In the genomic region with DNA sequence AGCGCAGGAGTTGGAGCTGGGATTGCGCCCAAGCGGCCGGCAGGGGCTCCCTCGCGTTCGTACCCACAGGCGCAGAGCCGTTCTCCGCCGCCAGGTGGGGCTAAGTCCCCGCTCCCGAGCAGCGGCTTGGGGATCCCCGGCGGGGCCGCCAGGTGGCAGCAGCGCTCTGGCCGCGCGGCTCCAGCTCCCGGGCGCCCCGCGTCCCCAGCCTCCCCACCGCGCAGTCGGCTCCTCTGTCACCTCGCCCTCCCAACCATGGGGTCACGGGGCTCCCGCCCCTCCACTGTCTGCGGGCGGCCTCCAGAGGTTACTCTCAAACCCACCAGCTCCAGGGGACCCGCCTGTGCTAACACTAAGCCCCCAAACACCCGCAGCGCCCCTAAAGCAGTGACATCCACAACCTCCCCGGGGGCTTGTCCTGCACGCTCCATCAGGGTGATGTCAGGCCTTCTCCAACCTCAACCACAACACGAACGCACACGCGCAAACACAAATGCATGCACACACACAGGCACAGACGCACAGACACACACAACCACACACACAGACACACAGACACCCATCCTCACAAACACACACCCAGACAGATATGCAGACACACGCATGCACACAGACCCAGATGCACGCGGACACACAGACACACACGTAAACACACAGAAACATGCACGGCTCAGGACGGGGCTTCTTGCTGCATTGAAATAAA, we compare ENCODE assay signal across 1 cellular context.
TF ChIP-seq lines count a peak whose summit lies in the region.

No MANE protein-coding gene starts in this region.

TF ChIP-seq in GM12878, 131 proteins besides CTCF, POLR2A, EP300 and RAD21 (continued from another document):
- TF ChIP-seq, protein P1, sequence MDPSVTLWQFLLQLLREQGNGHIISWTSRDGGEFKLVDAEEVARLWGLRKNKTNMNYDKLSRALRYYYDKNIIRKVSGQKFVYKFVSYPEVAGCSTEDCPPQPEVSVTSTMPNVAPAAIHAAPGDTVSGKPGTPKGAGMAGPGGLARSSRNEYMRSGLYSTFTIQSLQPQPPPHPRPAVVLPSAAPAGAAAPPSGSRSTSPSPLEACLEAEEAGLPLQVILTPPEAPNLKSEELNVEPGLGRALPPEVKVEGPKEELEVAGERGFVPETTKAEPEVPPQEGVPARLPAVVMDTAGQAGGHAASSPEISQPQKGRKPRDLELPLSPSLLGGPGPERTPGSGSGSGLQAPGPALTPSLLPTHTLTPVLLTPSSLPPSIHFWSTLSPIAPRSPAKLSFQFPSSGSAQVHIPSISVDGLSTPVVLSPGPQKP (IDR thresholded peaks at IDR 0.05; ENCODE audit: low read depth, low read length), result no peak
- TF ChIP-seq FOXM1 (IDR thresholded peaks at IDR 0.05; ENCODE audit: low read depth, low read length) (no peak), MTA2 (IDR thresholded peaks at IDR 0.05; ENCODE audit: low read depth) (no peak), TCF3 (IDR thresholded peaks at IDR 0.05; ENCODE audit: borderline replicate concordance, insufficient read depth, low read depth, low read length) (0 out of 2 replicates have a peak, but pooled peaks have one; percentile 40), MXI1 (IDR thresholded peaks at IDR 0.05; ENCODE audit: low read depth, low read length) (no peak), SIN3A (IDR thresholded peaks at IDR 0.05; ENCODE audit: low read depth, low read length) (no peak), NFIC (IDR thresholded peaks at IDR 0.05; ENCODE audit: low read depth, low read length) (no peak), SMC3 (IDR thresholded peaks at IDR 0.05; ENCODE audit: borderline replicate concordance, low read length) (peak; percentile 92), NBN (IDR thresholded peaks at IDR 0.05) (no peak), LARP7 (IDR thresholded peaks at IDR 0.05) (peak; percentile 58; the same call in 1 of the 2 replicates), SUPT20H (IDR thresholded peaks at IDR 0.05; ENCODE audit: borderline replicate concordance, control insufficient read depth, low read depth, low read length) (no peak), ZZZ3 (IDR thresholded peaks at IDR 0.05; ENCODE audit: control insufficient read depth, insufficient read length, low read depth) (no peak)
- TF ChIP-seq, protein P2, sequence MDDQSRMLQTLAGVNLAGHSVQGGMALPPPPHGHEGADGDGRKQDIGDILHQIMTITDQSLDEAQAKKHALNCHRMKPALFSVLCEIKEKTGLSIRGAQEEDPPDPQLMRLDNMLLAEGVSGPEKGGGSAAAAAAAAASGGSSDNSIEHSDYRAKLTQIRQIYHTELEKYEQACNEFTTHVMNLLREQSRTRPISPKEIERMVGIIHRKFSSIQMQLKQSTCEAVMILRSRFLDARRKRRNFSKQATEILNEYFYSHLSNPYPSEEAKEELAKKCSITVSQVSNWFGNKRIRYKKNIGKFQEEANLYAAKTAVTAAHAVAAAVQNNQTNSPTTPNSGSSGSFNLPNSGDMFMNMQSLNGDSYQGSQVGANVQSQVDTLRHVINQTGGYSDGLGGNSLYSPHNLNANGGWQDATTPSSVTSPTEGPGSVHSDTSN (IDR thresholded peaks at IDR 0.05; ENCODE audit: insufficient replicate concordance, low read depth, low read length), result no peak
- TF ChIP-seq, protein P3, sequence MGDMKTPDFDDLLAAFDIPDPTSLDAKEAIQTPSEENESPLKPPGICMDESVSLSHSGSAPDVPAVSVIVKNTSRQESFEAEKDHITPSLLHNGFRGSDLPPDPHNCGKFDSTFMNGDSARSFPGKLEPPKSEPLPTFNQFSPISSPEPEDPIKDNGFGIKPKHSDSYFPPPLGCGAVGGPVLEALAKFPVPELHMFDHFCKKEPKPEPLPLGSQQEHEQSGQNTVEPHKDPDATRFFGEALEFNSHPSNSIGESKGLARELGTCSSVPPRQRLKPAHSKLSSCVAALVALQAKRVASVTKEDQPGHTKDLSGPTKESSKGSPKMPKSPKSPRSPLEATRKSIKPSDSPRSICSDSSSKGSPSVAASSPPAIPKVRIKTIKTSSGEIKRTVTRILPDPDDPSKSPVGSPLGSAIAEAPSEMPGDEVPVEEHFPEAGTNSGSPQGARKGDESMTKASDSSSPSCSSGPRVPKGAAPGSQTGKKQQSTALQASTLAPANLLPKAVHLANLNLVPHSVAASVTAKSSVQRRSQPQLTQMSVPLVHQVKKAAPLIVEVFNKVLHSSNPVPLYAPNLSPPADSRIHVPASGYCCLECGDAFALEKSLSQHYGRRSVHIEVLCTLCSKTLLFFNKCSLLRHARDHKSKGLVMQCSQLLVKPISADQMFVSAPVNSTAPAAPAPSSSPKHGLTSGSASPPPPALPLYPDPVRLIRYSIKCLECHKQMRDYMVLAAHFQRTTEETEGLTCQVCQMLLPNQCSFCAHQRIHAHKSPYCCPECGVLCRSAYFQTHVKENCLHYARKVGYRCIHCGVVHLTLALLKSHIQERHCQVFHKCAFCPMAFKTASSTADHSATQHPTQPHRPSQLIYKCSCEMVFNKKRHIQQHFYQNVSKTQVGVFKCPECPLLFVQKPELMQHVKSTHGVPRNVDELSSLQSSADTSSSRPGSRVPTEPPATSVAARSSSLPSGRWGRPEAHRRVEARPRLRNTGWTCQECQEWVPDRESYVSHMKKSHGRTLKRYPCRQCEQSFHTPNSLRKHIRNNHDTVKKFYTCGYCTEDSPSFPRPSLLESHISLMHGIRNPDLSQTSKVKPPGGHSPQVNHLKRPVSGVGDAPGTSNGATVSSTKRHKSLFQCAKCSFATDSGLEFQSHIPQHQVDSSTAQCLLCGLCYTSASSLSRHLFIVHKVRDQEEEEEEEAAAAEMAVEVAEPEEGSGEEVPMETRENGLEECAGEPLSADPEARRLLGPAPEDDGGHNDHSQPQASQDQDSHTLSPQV (IDR thresholded peaks at IDR 0.05), result peak; percentile 95
